In the genomic region with DNA sequence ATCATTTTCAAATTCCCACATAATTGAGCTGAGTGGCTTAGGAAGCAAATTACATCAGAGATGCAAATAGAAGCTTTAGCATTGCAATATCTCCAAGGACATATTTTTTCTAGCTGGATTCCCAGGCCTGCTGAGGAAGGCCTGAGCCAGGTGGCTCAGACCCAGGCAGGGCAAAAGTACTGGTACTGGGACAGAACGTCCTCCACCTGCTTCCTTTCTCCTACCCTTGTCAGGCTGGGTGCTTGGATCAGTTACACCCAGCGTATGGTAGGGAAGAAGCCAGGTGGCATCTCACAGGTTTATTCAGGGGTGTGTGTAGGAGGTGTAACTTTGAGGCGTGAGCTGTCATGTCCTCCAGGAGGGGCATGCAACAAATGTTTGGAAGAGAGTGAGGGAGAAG, we compare ENCODE assay signal across 18 cellular contexts. TPM values are rescaled to one million over a fixed set of nuclear protein-coding genes. Genes with fewer than 3 reads are reported as not detected.
DNase-seq lines count a peak whose midpoint lies in the region; ATAC-seq and TF ChIP-seq lines count a peak whose summit lies in the region.
"Had no signal": no experiment of that assay in that cellular context is flagged by ENCODE, and none has a peak within 500 bp of the region (broad histone marks: within the 10 kb centered on the region; RNA-seq: fewer than 3 reads in every experiment).

No MANE protein-coding gene starts in this region.

- no peak for DNase-seq in A673 (ENCODE audit: low spot score)
- no peak for DNase-seq in WTC11 (ENCODE audit: low spot score)
- peak; percentile 27 for DNase-seq in left ventricle myocardium inferior
- peak; percentile 33 for DNase-seq in occipital lobe (lab: John Stamatoyannopoulos, UW)
- no peak for DNase-seq in T-helper 2 cell
- no peak for DNase-seq in NCI-H69 (lab: John Stamatoyannopoulos, UW)
- no peak for DNase-seq in central memory CD4-positive, alpha-beta T cell
- DNase-seq: Caco-2; CD4-positive, alpha-beta T cell; GDM1; GM23248; HCEC 1CT; NCI-H1105 treated with DMSO at 0.1 percent for 48 hours; NCI-H1694 treated with DMSO at 0.1 percent for 48 hours; NCI-H2227 treated with DMSO at 0.1 percent for 48 hours; PC-3; RPMI8226 had no signal

- no peaks in the 10 kb centered on the region for H3K36me3 ChIP-seq in A673 (ENCODE audit: insufficient read depth, low read length, poor library complexity, severe bottlenecking)
- no peaks in the 10 kb centered on the region for H3K36me3 ChIP-seq in left ventricle myocardium inferior

- H3K27me3 ChIP-seq in A673 (replicated peaks; ENCODE audit: insufficient read depth, low read depth, low read length, poor library complexity) (no peaks in the 10 kb centered on the region), left ventricle myocardium inferior (ENCODE audit: low read depth) (no peaks in the 10 kb centered on the region)

- TF ChIP-seq CTCF in A673 (conservative IDR thresholded peaks at IDR 0.05; ENCODE audit: low read depth, low read length) (no peak), WTC11 (IDR thresholded peaks at IDR 0.05) (no peak), left ventricle myocardium inferior (IDR thresholded peaks at IDR 0.05; ENCODE audit: borderline replicate concordance) (no peak)

- H3K4me1 ChIP-seq in A673 (ENCODE audit: insufficient read depth, low read length, poor library complexity, severe bottlenecking) = peaks cover 30% of the 10 kb centered on the region
- peaks cover 40% of the 10 kb centered on the region for H3K4me1 ChIP-seq in left ventricle myocardium inferior

- peak overlapping the region; percentile 14; the same call in 1 of the 2 replicates for H3K27ac Mint-ChIP-seq in WTC11
- H3K27ac Mint-ChIP-seq: CD4-positive, alpha-beta T cell had no signal

- CTCF ChIA-PET in A673 (lab: Charles Lee) = interaction anchor here (0.6 kb wide), 1 partner anchor 1875 kb away, joined by 9 read pairs; no protein-coding TSS in a partner anchor
- CTCF ChIA-PET in WTC11 (lab: Charles Lee) = interaction anchor here (0.6 to 1.3 kb wide), 3 partner anchors 53 to 352 kb away, joined by 3 to 5 read pairs (median 3); a partner anchor contains a TSS

- H3K4me3 Mint-ChIP-seq in WTC11 = no peak overlapping the region

- H3K4me1 Mint-ChIP-seq in WTC11 = peaks cover 47% of the 10 kb centered on the region

- H3K9me3 ChIP-seq in A673 (ENCODE audit: low read depth, low read length, poor library complexity, severe bottlenecking) (no peaks in the 10 kb centered on the region), left ventricle myocardium inferior (replicated peaks) (no peaks in the 10 kb centered on the region)

- no TSS peak for BruUV-seq in A673 (replicated peaks; lab: Mats Ljungman, UMichigan)

- POLR2A ChIA-PET in A673 (lab: Charles Lee; ENCODE audit: low non-redundant PET) = interaction anchor here (0.6 kb wide), 1 partner anchor 56 kb away, joined by 3 read pairs; no protein-coding TSS in a partner anchor
- POLR2A ChIA-PET in WTC11 (lab: Charles Lee) = interaction anchor here (0.6 to 1.2 kb wide), 2 partner anchors 53 to 647 kb away, joined by 3 read pairs; a partner anchor contains a TSS

- H3K27me3 Mint-ChIP-seq in WTC11 (ENCODE audit: low read depth) = no peaks in the 10 kb centered on the region

- peaks cover 12% of the 10 kb centered on the region for H3K9me3 Mint-ChIP-seq in WTC11
- H3K9me3 Mint-ChIP-seq: CD4-positive, alpha-beta T cell had no signal

- intact Hi-C loops in A673 (cut with micrococcal nuclease; ENCODE audit: unreplicated experiment) (no loop called here), left ventricle myocardium inferior (cut with micrococcal nuclease) (no loop called here)

- peak overlapping the region; percentile 92 for H3K27ac ChIP-seq in A673 (ENCODE audit: low read depth, low read length, poor library complexity, severe bottlenecking)
- H3K27ac ChIP-seq in left ventricle myocardium inferior (replicated peaks) = peak overlapping the region; percentile 99
- H3K27ac ChIP-seq: GM23248 had no signal

- H3K36me3 Mint-ChIP-seq in WTC11 = peaks cover 14% of the 10 kb centered on the region

- ATAC-seq in WTC11 = no peak
- ATAC-seq: K562, PC-3 had no signal

- H3K4me3 ChIP-seq in A673 (ENCODE audit: low read depth, low read length, poor library complexity, severe bottlenecking) = no peak overlapping the region
- no peak overlapping the region for H3K4me3 ChIP-seq in left ventricle myocardium inferior
- H3K4me3 ChIP-seq: GM23248, K562 had no signal

TF ChIP-seq in WTC11, 78 proteins besides CTCF, POLR2A, EP300 and RAD21 (continues in another document):
- no peak for TF ChIP-seq RELA (CRISPR knock-in tag; IDR thresholded peaks at IDR 0.05; ENCODE audit: borderline replicate concordance)
- TF ChIP-seq, protein P1, sequence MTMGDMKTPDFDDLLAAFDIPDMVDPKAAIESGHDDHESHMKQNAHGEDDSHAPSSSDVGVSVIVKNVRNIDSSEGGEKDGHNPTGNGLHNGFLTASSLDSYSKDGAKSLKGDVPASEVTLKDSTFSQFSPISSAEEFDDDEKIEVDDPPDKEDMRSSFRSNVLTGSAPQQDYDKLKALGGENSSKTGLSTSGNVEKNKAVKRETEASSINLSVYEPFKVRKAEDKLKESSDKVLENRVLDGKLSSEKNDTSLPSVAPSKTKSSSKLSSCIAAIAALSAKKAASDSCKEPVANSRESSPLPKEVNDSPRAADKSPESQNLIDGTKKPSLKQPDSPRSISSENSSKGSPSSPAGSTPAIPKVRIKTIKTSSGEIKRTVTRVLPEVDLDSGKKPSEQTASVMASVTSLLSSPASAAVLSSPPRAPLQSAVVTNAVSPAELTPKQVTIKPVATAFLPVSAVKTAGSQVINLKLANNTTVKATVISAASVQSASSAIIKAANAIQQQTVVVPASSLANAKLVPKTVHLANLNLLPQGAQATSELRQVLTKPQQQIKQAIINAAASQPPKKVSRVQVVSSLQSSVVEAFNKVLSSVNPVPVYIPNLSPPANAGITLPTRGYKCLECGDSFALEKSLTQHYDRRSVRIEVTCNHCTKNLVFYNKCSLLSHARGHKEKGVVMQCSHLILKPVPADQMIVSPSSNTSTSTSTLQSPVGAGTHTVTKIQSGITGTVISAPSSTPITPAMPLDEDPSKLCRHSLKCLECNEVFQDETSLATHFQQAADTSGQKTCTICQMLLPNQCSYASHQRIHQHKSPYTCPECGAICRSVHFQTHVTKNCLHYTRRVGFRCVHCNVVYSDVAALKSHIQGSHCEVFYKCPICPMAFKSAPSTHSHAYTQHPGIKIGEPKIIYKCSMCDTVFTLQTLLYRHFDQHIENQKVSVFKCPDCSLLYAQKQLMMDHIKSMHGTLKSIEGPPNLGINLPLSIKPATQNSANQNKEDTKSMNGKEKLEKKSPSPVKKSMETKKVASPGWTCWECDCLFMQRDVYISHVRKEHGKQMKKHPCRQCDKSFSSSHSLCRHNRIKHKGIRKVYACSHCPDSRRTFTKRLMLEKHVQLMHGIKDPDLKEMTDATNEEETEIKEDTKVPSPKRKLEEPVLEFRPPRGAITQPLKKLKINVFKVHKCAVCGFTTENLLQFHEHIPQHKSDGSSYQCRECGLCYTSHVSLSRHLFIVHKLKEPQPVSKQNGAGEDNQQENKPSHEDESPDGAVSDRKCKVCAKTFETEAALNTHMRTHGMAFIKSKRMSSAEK (CRISPR knock-in tag; IDR thresholded peaks at IDR 0.05; ENCODE audit: borderline replicate concordance) = no peak
- no peak for TF ChIP-seq KAT7 (CRISPR knock-in tag; IDR thresholded peaks at IDR 0.05; ENCODE audit: borderline replicate concordance)
- TF ChIP-seq, protein P2, sequence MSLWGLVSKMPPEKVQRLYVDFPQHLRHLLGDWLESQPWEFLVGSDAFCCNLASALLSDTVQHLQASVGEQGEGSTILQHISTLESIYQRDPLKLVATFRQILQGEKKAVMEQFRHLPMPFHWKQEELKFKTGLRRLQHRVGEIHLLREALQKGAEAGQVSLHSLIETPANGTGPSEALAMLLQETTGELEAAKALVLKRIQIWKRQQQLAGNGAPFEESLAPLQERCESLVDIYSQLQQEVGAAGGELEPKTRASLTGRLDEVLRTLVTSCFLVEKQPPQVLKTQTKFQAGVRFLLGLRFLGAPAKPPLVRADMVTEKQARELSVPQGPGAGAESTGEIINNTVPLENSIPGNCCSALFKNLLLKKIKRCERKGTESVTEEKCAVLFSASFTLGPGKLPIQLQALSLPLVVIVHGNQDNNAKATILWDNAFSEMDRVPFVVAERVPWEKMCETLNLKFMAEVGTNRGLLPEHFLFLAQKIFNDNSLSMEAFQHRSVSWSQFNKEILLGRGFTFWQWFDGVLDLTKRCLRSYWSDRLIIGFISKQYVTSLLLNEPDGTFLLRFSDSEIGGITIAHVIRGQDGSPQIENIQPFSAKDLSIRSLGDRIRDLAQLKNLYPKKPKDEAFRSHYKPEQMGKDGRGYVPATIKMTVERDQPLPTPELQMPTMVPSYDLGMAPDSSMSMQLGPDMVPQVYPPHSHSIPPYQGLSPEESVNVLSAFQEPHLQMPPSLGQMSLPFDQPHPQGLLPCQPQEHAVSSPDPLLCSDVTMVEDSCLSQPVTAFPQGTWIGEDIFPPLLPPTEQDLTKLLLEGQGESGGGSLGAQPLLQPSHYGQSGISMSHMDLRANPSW (CRISPR knock-in tag; conservative IDR thresholded peaks at IDR 0.05; ENCODE audit: low read depth) = no peak
- TF ChIP-seq SP1 (CRISPR knock-in tag; conservative IDR thresholded peaks at IDR 0.05) = no peak
- TF ChIP-seq, protein P3, sequence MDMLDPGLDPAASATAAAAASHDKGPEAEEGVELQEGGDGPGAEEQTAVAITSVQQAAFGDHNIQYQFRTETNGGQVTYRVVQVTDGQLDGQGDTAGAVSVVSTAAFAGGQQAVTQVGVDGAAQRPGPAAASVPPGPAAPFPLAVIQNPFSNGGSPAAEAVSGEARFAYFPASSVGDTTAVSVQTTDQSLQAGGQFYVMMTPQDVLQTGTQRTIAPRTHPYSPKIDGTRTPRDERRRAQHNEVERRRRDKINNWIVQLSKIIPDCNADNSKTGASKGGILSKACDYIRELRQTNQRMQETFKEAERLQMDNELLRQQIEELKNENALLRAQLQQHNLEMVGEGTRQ (CRISPR knock-in tag; IDR thresholded peaks at IDR 0.05) = no peak

RNA-seq across cellular contexts. Expression of a gene that starts 3.0 kb away (rescaled TPM):
- 18.5 and 19.2 TPM in 2 replicates for total RNA-seq in A673 (2021)
- total RNA-seq in WTC11 (2021) = 24.9 to 25.8 TPM (median 25.7 TPM) in 3 replicates
- 21.4 TPM for total RNA-seq in left ventricle myocardium inferior
- 43.5 TPM for total RNA-seq in occipital lobe

RNA-seq across cellular contexts. Expression of a gene that starts 53.3 kb away (rescaled TPM):
- total RNA-seq in A673 (2021) (74.3 and 78.9 TPM in 2 replicates), WTC11 (2021) (56.9 to 70.2 TPM (median 57.3 TPM) in 3 replicates), left ventricle myocardium inferior (2.4 TPM), occipital lobe (11.2 TPM)

Comparison
In these comparisons a context has a peak if more than half of its experiments do, and no peak if none do; other contexts are left out.
1. DNase-seq: peak in left ventricle myocardium inferior (single experiment) and occipital lobe (single experiment); none in A673 (single experiment), WTC11 (single experiment), T-helper 2 cell (0 of 5), NCI-H69 (single experiment) and central memory CD4-positive, alpha-beta T cell (single experiment).